In genomic region chr7:73528204-73528603, GRCh38 we compare ENCODE assay signal across 10 cellular contexts. TPM values are rescaled to one million over a fixed set of nuclear protein-coding genes. Genes with fewer than 3 reads are reported as not detected.
DNase-seq lines count a peak whose midpoint lies in the region; ATAC-seq and TF ChIP-seq lines count a peak whose summit lies in the region.
"Had no signal": no experiment of that assay in that cellular context is flagged by ENCODE, and none has a peak within 500 bp of the region (broad histone marks: within the 10 kb centered on the region; RNA-seq: fewer than 3 reads in every experiment).

No MANE protein-coding gene starts in this region.

- no peak for ATAC-seq in activated naive CD8-positive, alpha-beta T cell treated with anti-CD3 and anti-CD28 coated beads, Interleukin-2, amount 10 ng/mL, durations not matched to agents 7 days and 5 days (ENCODE audit: low read depth)
- no peak for ATAC-seq in GM21529 (IDR thresholded peaks at IDR 0.05; ENCODE audit: unreplicated experiment)
- no peak for ATAC-seq in GM18858 (IDR thresholded peaks at IDR 0.05; ENCODE audit: unreplicated experiment)
- ATAC-seq in activated CD4-positive, CD25-positive, alpha-beta regulatory T cell treated with anti-CD3 and anti-CD28 coated beads, Interleukin-2, amount 50 U/mL, for 24 hours = no peak
- ATAC-seq: esophagus mucosa had no signal

- no peak for TF ChIP-seq CTCF in nephron progenitor cell (IDR thresholded peaks at IDR 0.05)

- H3K9me3 Mint-ChIP-seq in T-helper 2 cell treated with Interferon-gamma antibody and Interleukin-4, amounts not matched to agents 5 μg/mL and 100 μg/mL, for 36 hours = no peaks in the 10 kb centered on the region
- H3K9me3 Mint-ChIP-seq in IgD-negative memory B cell (no peaks in the 10 kb centered on the region), nephron progenitor cell (no peaks in the 10 kb centered on the region)
- no peaks in the 10 kb centered on the region for H3K9me3 Mint-ChIP-seq in activated naive CD8-positive, alpha-beta T cell treated with anti-CD3 and anti-CD28 coated beads, Interleukin-2, amount 10 ng/mL, durations not matched to agents 7 days and 5 days

- H3K27me3 Mint-ChIP-seq in T-helper 2 cell treated with Interferon-gamma antibody and Interleukin-4, amounts not matched to agents 5 μg/mL and 100 μg/mL, for 36 hours (ENCODE audit: low read depth) = no peaks in the 10 kb centered on the region
- H3K27me3 Mint-ChIP-seq in IgD-negative memory B cell (no peaks in the 10 kb centered on the region), nephron progenitor cell (ENCODE audit: low read depth, poor library complexity) (no peaks in the 10 kb centered on the region)
- no peaks in the 10 kb centered on the region for H3K27me3 Mint-ChIP-seq in activated naive CD8-positive, alpha-beta T cell treated with anti-CD3 and anti-CD28 coated beads, Interleukin-2, amount 10 ng/mL, durations not matched to agents 7 days and 5 days

- POLR2A ChIA-PET in activated naive CD8-positive, alpha-beta T cell treated with anti-CD3 and anti-CD28 coated beads, Interleukin-2, amount 10 ng/mL, durations not matched to agents 7 days and 5 days (lab: Charles Lee) = interaction anchor here (0.6 to 4.9 kb wide), 4 partner anchors 9 to 38 kb away, joined by 3 to 30 read pairs (median 4); partner anchors contain the start of gene BCL7B

- no peak for DNase-seq in T-helper 2 cell treated with Interferon-gamma antibody and Interleukin-4, amounts not matched to agents 5 μg/mL and 100 μg/mL, for 36 hours (ENCODE audit: low spot score)
- DNase-seq in T-helper 2 cell (no peak), nephron progenitor cell (no peak)
- no peak for DNase-seq in activated naive CD8-positive, alpha-beta T cell treated with anti-CD3 and anti-CD28 coated beads, Interleukin-2, amount 10 ng/mL, durations not matched to agents 7 days and 5 days
- DNase-seq: activated gamma-delta T cell had no signal

- H3K27ac Mint-ChIP-seq in T-helper 2 cell treated with Interferon-gamma antibody and Interleukin-4, amounts not matched to agents 5 μg/mL and 100 μg/mL, for 36 hours = peak overlapping the region; percentile 74
- H3K27ac Mint-ChIP-seq in IgD-negative memory B cell (peak overlapping the region in 2 of 3 donors; percentile 12 to 15), nephron progenitor cell (peak overlapping the region; percentile 30)
- H3K27ac Mint-ChIP-seq in activated naive CD8-positive, alpha-beta T cell treated with anti-CD3 and anti-CD28 coated beads, Interleukin-2, amount 10 ng/mL, durations not matched to agents 7 days and 5 days = peak overlapping the region; percentile 86

- H3K36me3 Mint-ChIP-seq in T-helper 2 cell treated with Interferon-gamma antibody and Interleukin-4, amounts not matched to agents 5 μg/mL and 100 μg/mL, for 36 hours (ENCODE audit: low read depth) = peaks cover 5% of the 10 kb centered on the region
- H3K36me3 Mint-ChIP-seq in IgD-negative memory B cell (no peaks in the 10 kb centered on the region), nephron progenitor cell (ENCODE audit: low read depth) (peaks cover 5% of the 10 kb centered on the region)
- peaks cover 10% of the 10 kb centered on the region for H3K36me3 Mint-ChIP-seq in activated naive CD8-positive, alpha-beta T cell treated with anti-CD3 and anti-CD28 coated beads, Interleukin-2, amount 10 ng/mL, durations not matched to agents 7 days and 5 days

- H3K4me3 Mint-ChIP-seq in T-helper 2 cell treated with Interferon-gamma antibody and Interleukin-4, amounts not matched to agents 5 μg/mL and 100 μg/mL, for 36 hours = peak overlapping the region; percentile 12
- peak overlapping the region in 2 of 4 donors; percentile 18 to 23 for H3K4me3 Mint-ChIP-seq in IgD-negative memory B cell
- peak overlapping the region; percentile 20 for H3K4me3 Mint-ChIP-seq in activated naive CD8-positive, alpha-beta T cell treated with anti-CD3 and anti-CD28 coated beads, Interleukin-2, amount 10 ng/mL, durations not matched to agents 7 days and 5 days
- H3K4me3 Mint-ChIP-seq in nephron progenitor cell = no peak overlapping the region

- peaks cover 27% of the 10 kb centered on the region for H3K4me1 Mint-ChIP-seq in T-helper 2 cell treated with Interferon-gamma antibody and Interleukin-4, amounts not matched to agents 5 μg/mL and 100 μg/mL, for 36 hours (ENCODE audit: low read depth)
- peaks cover 18 to 27% (median 23%) of the 10 kb centered on the region in 3 donors for H3K4me1 Mint-ChIP-seq in IgD-negative memory B cell
- peaks cover 30% of the 10 kb centered on the region for H3K4me1 Mint-ChIP-seq in activated naive CD8-positive, alpha-beta T cell treated with anti-CD3 and anti-CD28 coated beads, Interleukin-2, amount 10 ng/mL, durations not matched to agents 7 days and 5 days
- peaks cover 31% of the 10 kb centered on the region for H3K4me1 Mint-ChIP-seq in nephron progenitor cell

RNA-seq across cellular contexts. Expression of gene BAZ1B, which starts 6.1 kb away (rescaled TPM):
- 22.4 TPM for polyA plus RNA-seq in IgD-negative memory B cell
- total RNA-seq in activated naive CD8-positive, alpha-beta T cell treated with anti-CD3 and anti-CD28 coated beads, Interleukin-2, amount 10 ng/mL, durations not matched to agents 7 days and 5 days = 10 to 100 TPM; 90.5 to 93.0 TPM

RNA-seq across cellular contexts. Expression of gene BCL7B, which starts 29.3 kb away (rescaled TPM):
- polyA plus RNA-seq in IgD-negative memory B cell = 78.5 TPM
- total RNA-seq in activated naive CD8-positive, alpha-beta T cell treated with anti-CD3 and anti-CD28 coated beads, Interleukin-2, amount 10 ng/mL, durations not matched to agents 7 days and 5 days = 10 to 100 TPM; 64.1 to 71.9 TPM

RNA-seq across cellular contexts. Expression of gene TBL2, which starts 50.2 kb away (rescaled TPM):
- polyA plus RNA-seq in IgD-negative memory B cell = 21.3 TPM
- total RNA-seq in activated naive CD8-positive, alpha-beta T cell treated with anti-CD3 and anti-CD28 coated beads, Interleukin-2, amount 10 ng/mL, durations not matched to agents 7 days and 5 days = 10 to 100 TPM; 21.3 to 25.0 TPM

Comparison
In these comparisons a context has a peak if more than half of its experiments do, and no peak if none do; other contexts are left out.
1. H3K27ac Mint-ChIP-seq: peak in every context shown above with its lines; median percentile 86 in activated naive CD8-positive, alpha-beta T cell treated with anti-CD3 and anti-CD28 coated beads, Interleukin-2, amount 10 ng/mL, durations not matched to agents 7 days and 5 days; 74 in T-helper 2 cell treated with Interferon-gamma antibody and Interleukin-4, amounts not matched to agents 5 μg/mL and 100 μg/mL, for 36 hours; 30 in nephron progenitor cell; 14 in IgD-negative memory B cell.